ENCODE assay signal across 11 cellular contexts in genomic region chr20:32966881-32967781, GRCh38. TPM values are rescaled to one million over a fixed set of nuclear protein-coding genes. Genes with fewer than 3 reads are reported as not detected.
A peak's percentile ranks its signal among the peaks of the same experiment; 100 is the strongest.
DNase-seq lines count a peak whose midpoint lies in the region; TF ChIP-seq lines count a peak whose summit lies in the region.
"Had no signal": no experiment of that assay in that cellular context is flagged by ENCODE, and none has a peak within 500 bp of the region (broad histone marks: within the 10 kb centered on the region; RNA-seq: fewer than 3 reads in every experiment).

No MANE protein-coding gene starts in this region.

- no peak overlapping the region for H2AFZ ChIP-seq in mammary epithelial cell (ENCODE audit: low read depth, low read length)

- H3K36me3 ChIP-seq in mammary epithelial cell (ENCODE audit: insufficient read depth, low read length): no peaks in the 10 kb centered on the region

- intact Hi-C loops in posterior vena cava (cut with DNase I) (no loop called here), Calu3 (cut with micrococcal nuclease; ENCODE audit: unreplicated experiment) (no loop called here), mammary epithelial cell (cut with micrococcal nuclease) (no loop called here)

- no peaks in the 10 kb centered on the region for H3K36me3 Mint-ChIP-seq in Calu3 (ENCODE audit: insufficient read depth, unreplicated experiment)

- no peaks in the 10 kb centered on the region for H3K4me1 ChIP-seq in mammary epithelial cell (ENCODE audit: insufficient read depth, low read length)

- dilution Hi-C loops in mammary epithelial cell (cut with HindIII; ENCODE audit: low sequenced_read_pairs): no loop called here

- peak; percentile 2 for DNase-seq in GM03348 (ENCODE audit: low spot score)
- peak; percentile 38 for DNase-seq in T follicular helper cell (ENCODE audit: low read depth)
- DNase-seq in activated naive CD4-positive, alpha-beta T cell treated with anti-CD3 and anti-CD28 coated beads, Interleukin-2, amount 50 U/mL, for 16 hours: peak; percentile 48
- DNase-seq in posterior vena cava (ENCODE audit: low spot score): peak; percentile 75
- no peak for DNase-seq in epidermal melanocyte (ENCODE audit: insufficient read length, low spot score)
- DNase-seq in DMS53 (lab: John Stamatoyannopoulos, UW): no peak
- DNase-seq in Calu3: no peak
- DNase-seq in mammary epithelial cell: no peak
- DNase-seq: NCI-H2029 treated with DMSO at 0.1 percent for 48 hours had no signal

- no peak overlapping the region for H3K4me3 ChIP-seq in mammary epithelial cell (replicated peaks in 1 of 3; ENCODE audit: insufficient read depth in 1 of 3, low read depth in 2 of 3, low read length in 3 of 3)

- peaks cover 68% of the 10 kb centered on the region for H3K27me3 Mint-ChIP-seq in Calu3 (ENCODE audit: unreplicated experiment)

- no peak for TF ChIP-seq CTCF in Calu3 (IDR thresholded peaks at IDR 0.05; ENCODE audit: unreplicated experiment)
- no peak for TF ChIP-seq CTCF in mammary epithelial cell (conservative IDR thresholded peaks at IDR 0.05 in 1 of 2, IDR thresholded peaks at IDR 0.05 in 1 of 2; ENCODE audit: extremely low read depth in 1 of 2, insufficient read depth in 1 of 2, low read depth in 1 of 2, low read length in 2 of 2)

- H3K9me3 Mint-ChIP-seq in Calu3 (ENCODE audit: low read depth, unreplicated experiment): no peaks in the 10 kb centered on the region

- H3K27ac ChIP-seq in mammary epithelial cell (ENCODE audit: insufficient read depth, low read depth, low read length): no peak overlapping the region

- H3K79me2 ChIP-seq in mammary epithelial cell (ENCODE audit: insufficient read depth, low read length): no peaks in the 10 kb centered on the region

- H3K9me3 ChIP-seq in mammary epithelial cell (replicated peaks; ENCODE audit: insufficient read depth, low read length): no peaks in the 10 kb centered on the region

- no peak overlapping the region for H3K4me2 ChIP-seq in mammary epithelial cell (ENCODE audit: insufficient read depth, low read depth, low read length)

- WGBS in mammary epithelial cell (ENCODE audit: low coverage, missing lambda C conversion rate): 71% methylated on average over 14 of the region's 16 CpGs

- no peak overlapping the region for H3K4me3 Mint-ChIP-seq in Calu3 (ENCODE audit: low read depth, unreplicated experiment)

- BruUV-seq in Calu3 (replicated peaks; lab: Mats Ljungman, UMichigan) (no TSS peak), mammary epithelial cell (replicated peaks; lab: Mats Ljungman, UMichigan) (no TSS peak)

- in situ Hi-C loops in mammary epithelial cell (cut with MboI; ENCODE audit: low sequenced_read_pairs in 2 of 2): no loop called here

- no peak overlapping the region for H3K27ac Mint-ChIP-seq in Calu3 (ENCODE audit: unreplicated experiment)

- CTCF ChIA-PET in Calu3 (lab: Charles Lee): interaction anchor here (0.8 to 1.0 kb wide), 2 partner anchors 100 to 114 kb away, joined by 3 to 4 read pairs; no protein-coding TSS in a partner anchor
- CTCF ChIA-PET in mammary epithelial cell (lab: Charles Lee; ENCODE audit: low non-redundant PET): no interaction called here

- H3K9ac ChIP-seq in mammary epithelial cell (ENCODE audit: insufficient read depth, low read length): no peak overlapping the region

- no peaks in the 10 kb centered on the region for H3K4me1 Mint-ChIP-seq in Calu3 (ENCODE audit: low read depth, unreplicated experiment)

- no peaks in the 10 kb centered on the region for H3K27me3 ChIP-seq in mammary epithelial cell (ENCODE audit: insufficient read depth, low read length)

- no peaks in the 10 kb centered on the region for H4K20me1 ChIP-seq in mammary epithelial cell (ENCODE audit: insufficient read depth, low read length)

RNA-seq across cellular contexts. Expression of gene SUN5, which starts 37.1 kb away (rescaled TPM):
- total RNA-seq in posterior vena cava (not detected), Calu3 (2022) (not detected in 2 replicates), mammary epithelial cell (not detected)
- not detected for polyA plus RNA-seq in mammary epithelial cell
- not detected for polyA minus RNA-seq in mammary epithelial cell
- total RNA-seq: fibroblast of villous mesenchyme; T-helper 1 cell treated with Interleukin-12 subunit alpha and Interleukin-12 subunit beta and Interleukin-4 antibody, amounts not matched to agents 30 ng/mL and 1 ng/mL, for 36 hours had no signal

RNA-seq across cellular contexts. Expression of gene BPIFB2, which starts 40.4 kb away (rescaled TPM):
- total RNA-seq in posterior vena cava (not detected), Calu3 (2022) (not detected in 2 replicates), mammary epithelial cell (not detected)
- not detected for polyA plus RNA-seq in mammary epithelial cell
- polyA minus RNA-seq in mammary epithelial cell: not detected
- total RNA-seq: fibroblast of villous mesenchyme; T-helper 1 cell treated with Interleukin-12 subunit alpha and Interleukin-12 subunit beta and Interleukin-4 antibody, amounts not matched to agents 30 ng/mL and 1 ng/mL, for 36 hours had no signal

Comparison
In these comparisons a context has a peak if more than half of its experiments do, and no peak if none do; other contexts are left out.
1. DNase-seq: peak in GM03348 (single experiment), T follicular helper cell (single experiment), activated naive CD4-positive, alpha-beta T cell treated with anti-CD3 and anti-CD28 coated beads, Interleukin-2, amount 50 U/mL, for 16 hours (single experiment) and posterior vena cava (single experiment); none in epidermal melanocyte (single experiment), DMS53 (single experiment), Calu3 (single experiment) and mammary epithelial cell (single experiment).